Comparison of ENCODE assay signal across 23 cellular contexts in genomic region chr5:95032801-95033200, GRCh38.
"Had no signal": no experiment of that assay in that cellular context is flagged by ENCODE, and none has a peak within 500 bp of the region (broad histone marks: within the 10 kb centered on the region; RNA-seq: fewer than 3 reads in every experiment).

No MANE protein-coding gene starts in this region.

- FAIRE-seq: colon, endometrium, frontal cortex, islet of Langerhans, keratinocyte had no signal

- H3K27ac Mint-ChIP-seq: effector memory CD8-positive, alpha-beta T cell; endodermal cell; mesothelial cell of epicardium had no signal

- DNase-seq: effector CD8-positive, alpha-beta T cell; effector memory CD8-positive, alpha-beta T cell; endodermal cell; foreskin keratinocyte; glutamatergic neuron; head of caudate nucleus; heart right ventricle; hippocampal formation; left cardiac atrium; left lung; left ventricle myocardium superior; lower lobe of right lung; mesenchymal stem cell; mucosa of descending colon had no signal

- H3K4me1 Mint-ChIP-seq: endodermal cell, mesothelial cell of epicardium had no signal

- H3K27me3 ChIP-seq: esophagus muscularis mucosa, foreskin keratinocyte, gastroesophageal sphincter, heart right ventricle, left lung had no signal

- H3K4me3 Mint-ChIP-seq: effector memory CD8-positive, alpha-beta T cell; endodermal cell; mesothelial cell of epicardium had no signal

- H3K4me3 ChIP-seq: coronary artery, esophagus muscularis mucosa, gastroesophageal sphincter, heart right ventricle, left lung, lower lobe of right lung, mucosa of descending colon had no signal

- H3K9me3 ChIP-seq: esophagus muscularis mucosa, mucosa of descending colon had no signal

- H3K27ac ChIP-seq: coronary artery, esophagus muscularis mucosa, foreskin keratinocyte, gastroesophageal sphincter, heart right ventricle, left lung, lower lobe of right lung had no signal

- H3K4me1 ChIP-seq: foreskin keratinocyte, gastroesophageal sphincter, lower lobe of right lung had no signal

- H3K27me3 Mint-ChIP-seq: effector memory CD8-positive, alpha-beta T cell had no signal

- H3K36me3 ChIP-seq: esophagus muscularis mucosa, gastroesophageal sphincter, heart right ventricle, left lung, lower lobe of right lung had no signal
